In genomic region chr2:28730641-28731146, GRCh38 we compare ENCODE assay signal across 23 cellular contexts. TPM values are rescaled to one million over a fixed set of nuclear protein-coding genes. Genes with fewer than 3 reads are reported as not detected.
DNase-seq lines count a peak whose midpoint lies in the region; ATAC-seq and TF ChIP-seq lines count a peak whose summit lies in the region.
"Had no signal": no experiment of that assay in that cellular context is flagged by ENCODE, and none has a peak within 500 bp of the region (broad histone marks: within the 10 kb centered on the region; RNA-seq: fewer than 3 reads in every experiment).

No MANE protein-coding gene starts in this region.

- no peaks in the 10 kb centered on the region for H3K27me3 ChIP-seq in ascending aorta
- H3K27me3 ChIP-seq in parathyroid adenoma (ENCODE audit: control insufficient read depth, insufficient read depth, low read length): no peaks in the 10 kb centered on the region
- H3K27me3 ChIP-seq in thoracic aorta (replicated peaks; ENCODE audit: insufficient read depth): no peaks in the 10 kb centered on the region
- H3K27me3 ChIP-seq in adrenal gland: no peaks in the 10 kb centered on the region
- no peaks in the 10 kb centered on the region for H3K27me3 ChIP-seq in spleen (replicated peaks in 1 of 7)

- H3K79me2 ChIP-seq in parathyroid adenoma: no peaks in the 10 kb centered on the region

- DNase-seq in KBM-7 (peak; percentile 14), ascending aorta (ENCODE audit: low spot score in 2 of 2) (no peak), thoracic aorta (ENCODE audit: low spot score) (no peak), adrenal gland (no peak), spleen (no peak)
- DNase-seq: Caco-2; CD8-positive, alpha-beta T cell; GOT3; NCI-H1048; NCI-H1417; NCI-H1694 treated with DMSO at 0.1 percent for 48 hours; NCI-H2081; NCI-H2227 treated with DMSO at 0.1 percent for 48 hours; NCI-H510A; NCI-H69; SHP77 treated with DMSO at 0.1 percent for 48 hours had no signal

- H3K27ac ChIP-seq in ascending aorta (peak overlapping the region; percentile 41 to 48), parathyroid adenoma (peak overlapping the region; percentile 76), thoracic aorta (peak overlapping the region; percentile 25 to 42), adrenal gland (no peak overlapping the region), spleen (no peak overlapping the region)
- H3K27ac ChIP-seq: C4-2B, HL-60, RWPE1 had no signal

- H3K9me3 ChIP-seq in ascending aorta (no peaks in the 10 kb centered on the region), parathyroid adenoma (ENCODE audit: control insufficient read depth, low read length) (no peaks in the 10 kb centered on the region), thoracic aorta (no peaks in the 10 kb centered on the region), adrenal gland (replicated peaks in 1 of 3) (no peaks in the 10 kb centered on the region), spleen (no peaks in the 10 kb centered on the region)
- H3K9me3 ChIP-seq: Caco-2, HAP-1 had no signal

- H3K36me3 ChIP-seq in ascending aorta (peaks cover 0 to 11% of the 10 kb centered on the region in 2 donors), parathyroid adenoma (ENCODE audit: control insufficient read depth, insufficient read depth, low read length) (no peaks in the 10 kb centered on the region), thoracic aorta (peaks cover 13% of the 10 kb centered on the region), adrenal gland (replicated peaks in 1 of 2) (no peaks in the 10 kb centered on the region), spleen (no peaks in the 10 kb centered on the region)
- H3K36me3 ChIP-seq: HAP-1 had no signal

- in situ Hi-C loops in KBM-7 (cut with MboI; ENCODE audit: low pct_unique_long_range_greater_than_20kb, low sequenced_read_pairs): no loop called here

- no peak for ATAC-seq in thoracic aorta (ENCODE audit: insufficient number of reproducible peaks, low FRiP score, low read depth)
- no peak for ATAC-seq in HG02571 (IDR thresholded peaks at IDR 0.05; ENCODE audit: unreplicated experiment)
- ATAC-seq: CD8-positive, alpha-beta T cell; GM12878 had no signal

- H3K4me2 ChIP-seq in parathyroid adenoma (ENCODE audit: low read length): no peak overlapping the region

- H3K9ac ChIP-seq in parathyroid adenoma: no peak overlapping the region

- no peak for TF ChIP-seq CTCF in ascending aorta (IDR thresholded peaks at IDR 0.05)
- no peak for TF ChIP-seq CTCF in parathyroid adenoma (IDR thresholded peaks at IDR 0.05)
- TF ChIP-seq CTCF in thoracic aorta (IDR thresholded peaks at IDR 0.05): no peak
- no peak for TF ChIP-seq CTCF in adrenal gland (IDR thresholded peaks at IDR 0.05)
- TF ChIP-seq CTCF in spleen (IDR thresholded peaks at IDR 0.05 in 8 of 11, conservative IDR thresholded peaks at IDR 0.05 in 3 of 11): no peak

- H3K4me1 ChIP-seq in ascending aorta (peaks cover 4 to 29% of the 10 kb centered on the region in 2 donors), parathyroid adenoma (peaks cover 14% of the 10 kb centered on the region), thoracic aorta (ENCODE audit: control insufficient read depth in 1 of 2, low read depth in 2 of 2) (peaks cover 4 to 69% of the 10 kb centered on the region in 2 donors), adrenal gland (replicated peaks in 1 of 2) (peaks cover 0 to under 1% of the 10 kb centered on the region in 2 donors), spleen (no peaks in the 10 kb centered on the region)
- H3K4me1 ChIP-seq: Caco-2, HAP-1 had no signal

- intact Hi-C loops in ascending aorta (cut with DNase I): loop anchor here (5.0 kb wide), 1 partner anchor 138 kb away; no protein-coding TSS in a partner anchor
- intact Hi-C loops in adrenal gland (cut with DNase I): no loop called here
- intact Hi-C loops in spleen (cut with DNase I; ENCODE audit: low total_unique reads): no loop called here

- WGBS in adrenal gland, 4 donors: 87 to 94% (median 90%) methylated on average over 5 of the region's 5 CpGs
- WGBS in spleen, 5 donors: 74 to 80% (median 75%) methylated on average over 5 of the region's 5 CpGs

- TF ChIP-seq POLR2A in adrenal gland (IDR thresholded peaks at IDR 0.05): no peak
- TF ChIP-seq POLR2A in spleen (IDR thresholded peaks at IDR 0.05): no peak

- H2AFZ ChIP-seq in parathyroid adenoma: no peak overlapping the region

- H3K4me3 ChIP-seq in ascending aorta (peak overlapping the region in 1 of 2 donors; percentile 27), parathyroid adenoma (ENCODE audit: low read depth, low read length) (no peak overlapping the region), thoracic aorta (no peak overlapping the region), adrenal gland (no peak overlapping the region), spleen (no peak overlapping the region)
- H3K4me3 ChIP-seq: GM12878, HAP-1 had no signal

RNA-seq across cellular contexts. Expression of gene PPP1CB, which starts 20.9 kb away (rescaled TPM):
- total RNA-seq in ascending aorta (196 TPM), thoracic aorta (100 to 1,000 TPM; 326 to 585 TPM), adrenal gland (100 to 1,000 TPM in 7 of 8 donors, 10 to 100 TPM in 1; 89.4 to 272 (median 225) TPM), spleen (100 to 1,000 TPM; 162 to 244 (median 214) TPM)
- polyA plus RNA-seq in adrenal gland (100 to 1,000 TPM in 1 of 3 donors, 10 to 100 TPM in 2; 46.7 to 174 (median 56.1) TPM), spleen (10 to 100 TPM; 40.4 to 65.1 (median 64.6) TPM)

Comparison
In these comparisons a context has a peak if more than half of its experiments do, and no peak if none do; other contexts are left out.
1. H3K27ac ChIP-seq: peak in ascending aorta (2 of 2), parathyroid adenoma (single experiment) and thoracic aorta (2 of 2); none in adrenal gland (0 of 5) and spleen (0 of 8).